In the genomic region with DNA sequence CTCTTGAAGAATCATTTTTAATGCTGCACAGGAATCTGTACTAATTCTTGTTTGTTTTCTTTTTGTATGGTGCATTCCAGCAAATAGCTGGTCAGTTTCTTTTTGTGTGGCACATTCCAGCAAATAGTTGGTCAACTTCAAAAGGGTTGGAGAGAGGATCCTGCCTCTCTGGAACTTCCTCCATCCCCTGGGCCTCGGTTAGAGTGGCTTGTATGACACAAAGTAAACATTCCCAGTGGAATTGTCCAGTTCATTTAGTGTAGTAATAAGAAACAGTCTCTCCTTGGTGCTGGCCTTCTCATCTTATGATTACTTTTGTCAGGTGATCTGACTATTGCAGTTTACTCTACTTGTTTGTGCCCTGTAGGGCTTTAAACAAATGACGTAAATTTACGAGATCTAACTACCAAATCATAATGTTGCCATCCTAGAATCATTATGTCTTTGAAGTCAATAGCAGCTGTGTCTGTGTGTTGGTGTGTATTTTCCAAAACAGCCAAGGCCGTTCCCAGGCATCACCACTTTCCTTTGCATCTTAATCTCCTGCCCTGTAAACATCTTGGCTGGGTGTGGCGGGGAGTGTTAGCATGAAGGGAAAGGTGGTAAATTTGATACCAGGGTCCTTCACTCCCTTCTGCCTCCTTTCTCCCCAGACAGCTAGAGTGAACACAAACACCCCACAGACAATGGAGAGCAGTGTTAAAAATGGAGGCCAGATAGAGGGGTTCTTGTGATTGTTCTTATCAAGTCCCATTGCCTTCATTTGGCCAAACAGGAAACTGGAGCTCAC, we compare ENCODE assay signal across 19 cellular contexts.
DNase-seq lines count a peak whose midpoint lies in the region; ATAC-seq and TF ChIP-seq lines count a peak whose summit lies in the region.
"Had no signal": no experiment of that assay in that cellular context is flagged by ENCODE, and none has a peak within 500 bp of the region (broad histone marks: within the 10 kb centered on the region; RNA-seq: fewer than 3 reads in every experiment).

No MANE protein-coding gene starts in this region.

- peak; percentile 77 for DNase-seq in EH (ENCODE audit: low read depth)
- DNase-seq in astrocyte of the hippocampus (ENCODE audit: low read depth, low spot score) = peak; percentile 67
- no peak for DNase-seq in left lung
- DNase-seq in smooth muscle cell (lab: John Stamatoyannopoulos, UW; ENCODE audit: unreplicated experiment) = no peak
- no peak for DNase-seq in NOMO-1 treated with DMSO at 0.1 percent for 48 hours (lab: John Stamatoyannopoulos, UW; ENCODE audit: unreplicated experiment)
- DNase-seq: activated naive CD4-positive, alpha-beta T cell treated with Interleukin-2 at 50 U/mL for 16 hours; activated T-cell treated with anti-CD3 and anti-CD28 coated beads, Interleukin-2, amount 50 U/mL, for 4 hours; amygdala; CD8-positive, alpha-beta T cell; heart right ventricle; NCI-H2081 treated with DMSO at 0.1 percent for 48 hours; NCI-H446 treated with DMSO at 0.1 percent for 48 hours; SIG-M5; substantia nigra; T-helper 1 cell had no signal

- WGBS in smooth muscle cell (ENCODE audit: low lambda C conversion rate) = 67% methylated on average over 5 of the region's 5 CpGs

- peaks cover 14% of the 10 kb centered on the region for H3F3A ChIP-seq in smooth muscle cell (ENCODE audit: low read depth)

- ATAC-seq in left lung (peak; percentile 86), GM21619 (IDR thresholded peaks at IDR 0.05; ENCODE audit: unreplicated experiment) (no peak), GM18909 (IDR thresholded peaks at IDR 0.05; ENCODE audit: poor library complexity, unreplicated experiment) (no peak)
- ATAC-seq: activated T-cell treated with anti-CD3 and anti-CD28 coated beads, Interleukin-2, amount 50 U/mL, for 4 hours; CD8-positive, alpha-beta T cell; Panc1 had no signal

- no peaks in the 10 kb centered on the region for H3K79me2 ChIP-seq in smooth muscle cell (ENCODE audit: low read depth)

- H3K4me1 ChIP-seq in left lung (no peaks in the 10 kb centered on the region), smooth muscle cell (ENCODE audit: low read depth) (peaks cover 4% of the 10 kb centered on the region)

- H3K27ac ChIP-seq in left lung (no peak overlapping the region), smooth muscle cell (ENCODE audit: low read depth) (peak overlapping the region; percentile 7)
- H3K27ac ChIP-seq: coronary artery had no signal

- no peak overlapping the region for H3K9ac ChIP-seq in smooth muscle cell (ENCODE audit: low read depth)

- H3K4me3 ChIP-seq in left lung (no peak overlapping the region), smooth muscle cell (no peak overlapping the region)
- H3K4me3 ChIP-seq: coronary artery, heart right ventricle had no signal

- no peaks in the 10 kb centered on the region for H3K27me3 ChIP-seq in left lung
- H3K27me3 ChIP-seq in smooth muscle cell (ENCODE audit: low read depth) = no peaks in the 10 kb centered on the region
- H3K27me3 ChIP-seq: heart right ventricle had no signal

- TF ChIP-seq CTCF in left lung (IDR thresholded peaks at IDR 0.05) = no peak
- no peak for TF ChIP-seq CTCF in smooth muscle cell (IDR thresholded peaks at IDR 0.05; ENCODE audit: borderline replicate concordance, insufficient read depth, poor library complexity, severe bottlenecking)

- no peak overlapping the region for H2AFZ ChIP-seq in smooth muscle cell (ENCODE audit: low read depth)

- H4K20me1 ChIP-seq in smooth muscle cell (ENCODE audit: low read depth) = no peaks in the 10 kb centered on the region

- intact Hi-C loops in left lung (cut with DNase I) = no loop called here

- H3K36me3 ChIP-seq in left lung (no peaks in the 10 kb centered on the region), smooth muscle cell (ENCODE audit: low read depth) (no peaks in the 10 kb centered on the region)
- H3K36me3 ChIP-seq: heart right ventricle had no signal

- no peak overlapping the region for H3K4me2 ChIP-seq in smooth muscle cell

- H3K9me3 ChIP-seq in left lung (no peaks in the 10 kb centered on the region), smooth muscle cell (replicated peaks; ENCODE audit: low read depth) (no peaks in the 10 kb centered on the region)
- H3K9me3 ChIP-seq: heart right ventricle had no signal

Comparison
In these comparisons a context has a peak if more than half of its experiments do, and no peak if none do; other contexts are left out.
1. DNase-seq: peak in EH (single experiment) and astrocyte of the hippocampus (single experiment); none in left lung (0 of 2), smooth muscle cell (single experiment) and NOMO-1 treated with DMSO at 0.1 percent for 48 hours (single experiment).